8 cellular contexts compared by ENCODE assay signal in genomic region chr2:27628767-27629709, GRCh38. TPM values are rescaled to one million over a fixed set of nuclear protein-coding genes. Genes with fewer than 3 reads are reported as not detected.
DNase-seq lines count a peak whose midpoint lies in the region; ATAC-seq and TF ChIP-seq lines count a peak whose summit lies in the region.

A gene with protein sequence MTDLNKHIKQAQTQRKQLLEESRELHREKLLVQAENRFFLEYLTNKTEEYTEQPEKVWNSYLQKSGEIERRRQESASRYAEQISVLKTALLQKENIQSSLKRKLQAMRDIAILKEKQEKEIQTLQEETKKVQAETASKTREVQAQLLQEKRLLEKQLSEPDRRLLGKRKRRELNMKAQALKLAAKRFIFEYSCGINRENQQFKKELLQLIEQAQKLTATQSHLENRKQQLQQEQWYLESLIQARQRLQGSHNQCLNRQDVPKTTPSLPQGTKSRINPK (minus strand): TSS chr2:27629012. CDS start chr2:27627799, 1,213 bp downstream.
Gene GPN1, plus strand, starts transcription at chr2:27629050. Its CDS starts 9 bp downstream, at chr2:27629059.

- peaks cover 16% of the 10 kb centered on the region for H3K4me1 ChIP-seq in CD4-positive, CD25-positive, alpha-beta regulatory T cell (ENCODE audit: control insufficient read depth, insufficient read depth, low read length, poor library complexity, severe bottlenecking)
- H3K4me1 ChIP-seq in lower lobe of right lung = peaks cover 34% of the 10 kb centered on the region

- H3K27ac ChIP-seq in CD4-positive, CD25-positive, alpha-beta regulatory T cell (ENCODE audit: insufficient read depth, low read length, poor library complexity, severe bottlenecking) = peak within 1 kb of the TSS; percentile 86
- peak within 1 kb of the TSS; percentile 83 for H3K27ac ChIP-seq in lower lobe of right lung

- DNase-seq in CD4-positive, CD25-positive, alpha-beta regulatory T cell = peak; percentile 92 to 97 (median 95)
- DNase-seq in NCI-H748 (lab: John Stamatoyannopoulos, UW; ENCODE audit: unreplicated experiment) (peak; percentile 91), ecto neural progenitor cell (ENCODE audit: low spot score) (peak; percentile 91), lower lobe of right lung (peak; percentile 92)
- DNase-seq in activated CD4-positive, alpha-beta T cell treated with anti-CD3 and anti-CD28 coated beads, Interleukin-2, amount 50 U/mL, for 4 hours = peak; percentile 94 to 96
- DNase-seq in stimulated activated CD4-positive, alpha-beta T cell treated with anti-CD3 and anti-CD28 coated beads, TNF-alpha, amount 100 ng/mL, for 1 hour (ENCODE audit: low read depth in 3 of 3, low spot score in 1 of 3) = peak; percentile 82 to 86 (median 82)

- TF ChIP-seq CTCF in lower lobe of right lung (IDR thresholded peaks at IDR 0.05) = no peak

- no peaks in the 10 kb centered on the region for H3K9me3 ChIP-seq in CD4-positive, CD25-positive, alpha-beta regulatory T cell (ENCODE audit: control insufficient read depth in 2 of 2, low read length in 2 of 2)
- no peaks in the 10 kb centered on the region for H3K9me3 ChIP-seq in lower lobe of right lung

- no peaks in the 10 kb centered on the region for H3K27me3 Mint-ChIP-seq in CD4-positive, CD25-positive, alpha-beta regulatory T cell

- H3K4me1 Mint-ChIP-seq in CD4-positive, CD25-positive, alpha-beta regulatory T cell = peaks cover 0 to 29% (median 23%) of the 10 kb centered on the region in 4 donors

- H3K9me3 Mint-ChIP-seq in CD4-positive, CD25-positive, alpha-beta regulatory T cell = no peaks in the 10 kb centered on the region

- H3K36me3 ChIP-seq in CD4-positive, CD25-positive, alpha-beta regulatory T cell (ENCODE audit: control insufficient read depth, insufficient read depth, low read length) = peaks cover 40% of the 10 kb centered on the region
- peaks cover 43% of the 10 kb centered on the region for H3K36me3 ChIP-seq in lower lobe of right lung

- no peak within 1 kb of the TSS for H3K4me3 Mint-ChIP-seq in CD4-positive, CD25-positive, alpha-beta regulatory T cell

- peak within 1 kb of the TSS in 1 of 3 donors; percentile 31 for H3K27ac Mint-ChIP-seq in CD4-positive, CD25-positive, alpha-beta regulatory T cell

- peak within 1 kb of the TSS; percentile 94 for H3K4me3 ChIP-seq in CD4-positive, CD25-positive, alpha-beta regulatory T cell (ENCODE audit: low read depth, low read length)
- H3K4me3 ChIP-seq in lower lobe of right lung = peak within 1 kb of the TSS; percentile 98

- no peaks in the 10 kb centered on the region for H3K27me3 ChIP-seq in CD4-positive, CD25-positive, alpha-beta regulatory T cell (ENCODE audit: control insufficient read depth, insufficient read depth, low read length)
- no peaks in the 10 kb centered on the region for H3K27me3 ChIP-seq in lower lobe of right lung (ENCODE audit: low read depth)

- peak; percentile 100 for ATAC-seq in CD4-positive, CD25-positive, alpha-beta regulatory T cell (ENCODE audit: low read depth in 2 of 2)
- peak; percentile 92 for ATAC-seq in GM19372 (IDR thresholded peaks at IDR 0.05; ENCODE audit: low read depth, unreplicated experiment)
- peak; percentile 93 for ATAC-seq in HG03520 (IDR thresholded peaks at IDR 0.05; ENCODE audit: unreplicated experiment)
- ATAC-seq in lower lobe of right lung = peak; percentile 98 to 99

- H3K36me3 Mint-ChIP-seq in CD4-positive, CD25-positive, alpha-beta regulatory T cell = peaks cover 25% of the 10 kb centered on the region

- intact Hi-C loops in lower lobe of right lung (cut with DNase I) = no loop called here

RNA-seq across cellular contexts. Expression of the first gene that starts in this region (rescaled TPM):
- total RNA-seq in CD4-positive, CD25-positive, alpha-beta regulatory T cell = 0.79 TPM
- 1 to 10 TPM in 2 of 4 donors, under 1 TPM in 2; 0.49 to 2.4 (median 0.96) TPM for polyA plus RNA-seq in CD4-positive, CD25-positive, alpha-beta regulatory T cell
- total RNA-seq in lower lobe of right lung = 5.9 TPM

RNA-seq across cellular contexts. Expression of gene GPN1, which starts in this region (rescaled TPM):
- 27.8 TPM for total RNA-seq in CD4-positive, CD25-positive, alpha-beta regulatory T cell
- polyA plus RNA-seq in CD4-positive, CD25-positive, alpha-beta regulatory T cell = 10 to 100 TPM; 74.2 to 85.0 (median 76.4) TPM
- total RNA-seq in lower lobe of right lung = 21.9 TPM

Comparison
In these comparisons a context has a peak if more than half of its experiments do, and no peak if none do; other contexts are left out.
1. Peak in every context shown above with its lines: DNase-seq, ATAC-seq, H3K4me3 ChIP-seq and H3K27ac ChIP-seq.